1 cellular context compared by ENCODE assay signal in genomic region chr12:48851883-48852733, GRCh38.
TF ChIP-seq lines count a peak whose summit lies in the region.

Gene DDX23 (minus strand): TSS chr12:48852163. CDS start chr12:48845782, 6,381 bp downstream.

TF ChIP-seq in HepG2, 621 proteins besides CTCF, POLR2A, EP300 and RAD21 (continued from another document and continues in another):
- TF ChIP-seq, protein P1, sequence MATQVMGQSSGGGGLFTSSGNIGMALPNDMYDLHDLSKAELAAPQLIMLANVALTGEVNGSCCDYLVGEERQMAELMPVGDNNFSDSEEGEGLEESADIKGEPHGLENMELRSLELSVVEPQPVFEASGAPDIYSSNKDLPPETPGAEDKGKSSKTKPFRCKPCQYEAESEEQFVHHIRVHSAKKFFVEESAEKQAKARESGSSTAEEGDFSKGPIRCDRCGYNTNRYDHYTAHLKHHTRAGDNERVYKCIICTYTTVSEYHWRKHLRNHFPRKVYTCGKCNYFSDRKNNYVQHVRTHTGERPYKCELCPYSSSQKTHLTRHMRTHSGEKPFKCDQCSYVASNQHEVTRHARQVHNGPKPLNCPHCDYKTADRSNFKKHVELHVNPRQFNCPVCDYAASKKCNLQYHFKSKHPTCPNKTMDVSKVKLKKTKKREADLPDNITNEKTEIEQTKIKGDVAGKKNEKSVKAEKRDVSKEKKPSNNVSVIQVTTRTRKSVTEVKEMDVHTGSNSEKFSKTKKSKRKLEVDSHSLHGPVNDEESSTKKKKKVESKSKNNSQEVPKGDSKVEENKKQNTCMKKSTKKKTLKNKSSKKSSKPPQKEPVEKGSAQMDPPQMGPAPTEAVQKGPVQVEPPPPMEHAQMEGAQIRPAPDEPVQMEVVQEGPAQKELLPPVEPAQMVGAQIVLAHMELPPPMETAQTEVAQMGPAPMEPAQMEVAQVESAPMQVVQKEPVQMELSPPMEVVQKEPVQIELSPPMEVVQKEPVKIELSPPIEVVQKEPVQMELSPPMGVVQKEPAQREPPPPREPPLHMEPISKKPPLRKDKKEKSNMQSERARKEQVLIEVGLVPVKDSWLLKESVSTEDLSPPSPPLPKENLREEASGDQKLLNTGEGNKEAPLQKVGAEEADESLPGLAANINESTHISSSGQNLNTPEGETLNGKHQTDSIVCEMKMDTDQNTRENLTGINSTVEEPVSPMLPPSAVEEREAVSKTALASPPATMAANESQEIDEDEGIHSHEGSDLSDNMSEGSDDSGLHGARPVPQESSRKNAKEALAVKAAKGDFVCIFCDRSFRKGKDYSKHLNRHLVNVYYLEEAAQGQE (IDR thresholded peaks at IDR 0.05; ENCODE audit: borderline replicate concordance in 1 of 2, low read depth in 1 of 2, low read length in 2 of 2), result no peak
- TF ChIP-seq ZNF761 (CRISPR knock-in tag; conservative IDR thresholded peaks at IDR 0.05) (0 out of 2 replicates have a peak, but pooled peaks have one; percentile 46), DMAP1 (CRISPR knock-in tag; IDR thresholded peaks at IDR 0.05) (no peak; the same call in 1 of the 2 replicates), ZNF441 (CRISPR knock-in tag; IDR thresholded peaks at IDR 0.05; ENCODE audit: borderline replicate concordance) (peak; percentile 82), KAT2B (IDR thresholded peaks at IDR 0.05; ENCODE audit: borderline replicate concordance, low read depth, low read length) (no peak), NR2F1 (CRISPR knock-in tag; IDR thresholded peaks at IDR 0.05) (no peak), ZNF367 (CRISPR knock-in tag; IDR thresholded peaks at IDR 0.05; ENCODE audit: borderline replicate concordance) (no peak), ZNF781 (CRISPR knock-in tag; IDR thresholded peaks at IDR 0.05; ENCODE audit: borderline replicate concordance, not compliant biosample characterization) (peak; percentile 57), ATF1 (CRISPR knock-in tag; IDR thresholded peaks at IDR 0.05) (peak; percentile 91), ZSCAN31 (CRISPR knock-in tag; IDR thresholded peaks at IDR 0.05; ENCODE audit: low read depth) (no peak; the same call in none of the 2 replicates), ZNF75D (CRISPR knock-in tag; IDR thresholded peaks at IDR 0.05; ENCODE audit: borderline replicate concordance) (no peak), CENPT (CRISPR knock-in tag; IDR thresholded peaks at IDR 0.05; ENCODE audit: low read depth) (no peak), ZFP36 (IDR thresholded peaks at IDR 0.05; ENCODE audit: borderline replicate concordance, low read depth, low read length, partially characterized antibody) (no peak), MATR3 (CRISPR knock-in tag; IDR thresholded peaks at IDR 0.05) (no peak), TBL1XR1 (IDR thresholded peaks at IDR 0.05; ENCODE audit: borderline replicate concordance, low read length, partially characterized antibody) (peak; percentile 89), MTF2 (CRISPR knock-in tag; IDR thresholded peaks at IDR 0.05; ENCODE audit: borderline replicate concordance) (no peak), SNAPC4 (CRISPR knock-in tag; IDR thresholded peaks at IDR 0.05) (peak; percentile 32; the same call in 1 of the 2 replicates), SRY (CRISPR knock-in tag; IDR thresholded peaks at IDR 0.05) (no peak; the same call in 1 of the 2 replicates), ZNF225 (CRISPR knock-in tag; IDR thresholded peaks at IDR 0.05) (peak; percentile 89), SP5 (CRISPR knock-in tag; IDR thresholded peaks at IDR 0.05; ENCODE audit: borderline replicate concordance, low read depth) (no peak), KMT2A (CRISPR knock-in tag; IDR thresholded peaks at IDR 0.05) (peak; percentile 79), MAFG (CRISPR knock-in tag; IDR thresholded peaks at IDR 0.05) (no peak), KAT8 (CRISPR knock-in tag; IDR thresholded peaks at IDR 0.05) (peak; percentile 93), ZNF704 (CRISPR knock-in tag; IDR thresholded peaks at IDR 0.05; ENCODE audit: borderline replicate concordance) (peak; percentile 72; the same call in 1 of the 2 replicates), ZNF512B (CRISPR knock-in tag; IDR thresholded peaks at IDR 0.05; ENCODE audit: borderline replicate concordance) (no peak), ERF (CRISPR knock-in tag; IDR thresholded peaks at IDR 0.05) (no peak), GATA4 (IDR thresholded peaks at IDR 0.05; ENCODE audit: borderline replicate concordance, low read depth) (no peak), GABPA (IDR thresholded peaks at IDR 0.05; ENCODE audit: low read depth, low read length) (peak; percentile 54), GABPA (CRISPR knock-in tag; IDR thresholded peaks at IDR 0.05; ENCODE audit: low read depth) (peak; percentile 87), PTBP1 (IDR thresholded peaks at IDR 0.05; ENCODE audit: low read depth, low read length, poor library complexity, severe bottlenecking) (no peak), ZNF550 (CRISPR knock-in tag; IDR thresholded peaks at IDR 0.05; ENCODE audit: borderline replicate concordance) (no peak), KDM3A (CRISPR knock-in tag; IDR thresholded peaks at IDR 0.05; ENCODE audit: low read depth) (no peak), FOXO1 (CRISPR knock-in tag; IDR thresholded peaks at IDR 0.05) (0 out of 2 replicates have a peak, but pooled peaks have one; percentile 60), CBX2 (IDR thresholded peaks at IDR 0.05; ENCODE audit: low read depth, low read length) (no peak), CBX2 (CRISPR knock-in tag; IDR thresholded peaks at IDR 0.05; ENCODE audit: low read depth) (no peak), ZNF670 (CRISPR knock-in tag; IDR thresholded peaks at IDR 0.05; ENCODE audit: borderline replicate concordance) (peak; percentile 98)
- TF ChIP-seq, protein P2, sequence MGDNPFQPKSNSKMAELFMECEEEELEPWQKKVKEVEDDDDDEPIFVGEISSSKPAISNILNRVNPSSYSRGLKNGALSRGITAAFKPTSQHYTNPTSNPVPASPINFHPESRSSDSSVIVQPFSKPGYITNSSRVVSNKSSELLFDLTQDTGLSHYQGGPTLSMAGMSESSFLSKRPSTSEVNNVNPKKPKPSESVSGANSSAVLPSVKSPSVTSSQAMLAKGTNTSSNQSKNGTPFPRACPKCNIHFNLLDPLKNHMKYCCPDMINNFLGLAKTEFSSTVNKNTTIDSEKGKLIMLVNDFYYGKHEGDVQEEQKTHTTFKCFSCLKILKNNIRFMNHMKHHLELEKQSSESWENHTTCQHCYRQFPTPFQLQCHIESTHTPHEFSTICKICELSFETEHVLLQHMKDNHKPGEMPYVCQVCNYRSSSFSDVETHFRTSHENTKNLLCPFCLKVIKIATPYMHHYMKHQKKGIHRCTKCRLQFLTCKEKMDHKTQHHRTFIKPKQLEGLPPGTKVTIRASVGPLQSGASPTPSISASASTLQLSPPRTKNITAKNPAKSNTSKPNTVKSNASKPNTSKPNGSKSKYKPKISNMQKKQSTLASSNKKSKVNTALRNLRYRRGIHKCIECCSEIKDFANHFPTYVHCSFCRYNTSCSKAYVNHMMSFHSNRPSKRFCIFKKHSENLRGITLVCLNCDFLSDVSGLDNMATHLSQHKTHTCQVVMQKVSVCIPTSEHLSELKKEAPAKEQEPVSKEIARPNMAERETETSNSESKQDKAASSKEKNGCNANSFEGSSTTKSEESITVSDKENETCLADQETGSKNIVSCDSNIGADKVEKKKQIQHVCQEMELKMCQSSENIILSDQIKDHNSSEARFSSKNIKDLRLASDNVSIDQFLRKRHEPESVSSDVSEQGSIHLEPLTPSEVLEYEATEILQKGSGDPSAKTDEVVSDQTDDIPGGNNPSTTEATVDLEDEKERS (CRISPR knock-in tag; IDR thresholded peaks at IDR 0.05), result no peak
- TF ChIP-seq, protein P3, sequence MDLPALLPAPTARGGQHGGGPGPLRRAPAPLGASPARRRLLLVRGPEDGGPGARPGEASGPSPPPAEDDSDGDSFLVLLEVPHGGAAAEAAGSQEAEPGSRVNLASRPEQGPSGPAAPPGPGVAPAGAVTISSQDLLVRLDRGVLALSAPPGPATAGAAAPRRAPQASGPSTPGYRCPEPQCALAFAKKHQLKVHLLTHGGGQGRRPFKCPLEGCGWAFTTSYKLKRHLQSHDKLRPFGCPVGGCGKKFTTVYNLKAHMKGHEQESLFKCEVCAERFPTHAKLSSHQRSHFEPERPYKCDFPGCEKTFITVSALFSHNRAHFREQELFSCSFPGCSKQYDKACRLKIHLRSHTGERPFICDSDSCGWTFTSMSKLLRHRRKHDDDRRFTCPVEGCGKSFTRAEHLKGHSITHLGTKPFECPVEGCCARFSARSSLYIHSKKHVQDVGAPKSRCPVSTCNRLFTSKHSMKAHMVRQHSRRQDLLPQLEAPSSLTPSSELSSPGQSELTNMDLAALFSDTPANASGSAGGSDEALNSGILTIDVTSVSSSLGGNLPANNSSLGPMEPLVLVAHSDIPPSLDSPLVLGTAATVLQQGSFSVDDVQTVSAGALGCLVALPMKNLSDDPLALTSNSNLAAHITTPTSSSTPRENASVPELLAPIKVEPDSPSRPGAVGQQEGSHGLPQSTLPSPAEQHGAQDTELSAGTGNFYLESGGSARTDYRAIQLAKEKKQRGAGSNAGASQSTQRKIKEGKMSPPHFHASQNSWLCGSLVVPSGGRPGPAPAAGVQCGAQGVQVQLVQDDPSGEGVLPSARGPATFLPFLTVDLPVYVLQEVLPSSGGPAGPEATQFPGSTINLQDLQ (CRISPR knock-in tag; IDR thresholded peaks at IDR 0.05), result peak; percentile 75; the same call in 1 of the 2 replicates
- TF ChIP-seq, protein P4, sequence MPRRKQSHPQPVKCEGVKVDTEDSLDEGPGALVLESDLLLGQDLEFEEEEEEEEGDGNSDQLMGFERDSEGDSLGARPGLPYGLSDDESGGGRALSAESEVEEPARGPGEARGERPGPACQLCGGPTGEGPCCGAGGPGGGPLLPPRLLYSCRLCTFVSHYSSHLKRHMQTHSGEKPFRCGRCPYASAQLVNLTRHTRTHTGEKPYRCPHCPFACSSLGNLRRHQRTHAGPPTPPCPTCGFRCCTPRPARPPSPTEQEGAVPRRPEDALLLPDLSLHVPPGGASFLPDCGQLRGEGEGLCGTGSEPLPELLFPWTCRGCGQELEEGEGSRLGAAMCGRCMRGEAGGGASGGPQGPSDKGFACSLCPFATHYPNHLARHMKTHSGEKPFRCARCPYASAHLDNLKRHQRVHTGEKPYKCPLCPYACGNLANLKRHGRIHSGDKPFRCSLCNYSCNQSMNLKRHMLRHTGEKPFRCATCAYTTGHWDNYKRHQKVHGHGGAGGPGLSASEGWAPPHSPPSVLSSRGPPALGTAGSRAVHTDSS (CRISPR knock-in tag; conservative IDR thresholded peaks at IDR 0.05), result peak; percentile 82
